ENCODE assay signal across 9 cellular contexts in the genomic region with DNA sequence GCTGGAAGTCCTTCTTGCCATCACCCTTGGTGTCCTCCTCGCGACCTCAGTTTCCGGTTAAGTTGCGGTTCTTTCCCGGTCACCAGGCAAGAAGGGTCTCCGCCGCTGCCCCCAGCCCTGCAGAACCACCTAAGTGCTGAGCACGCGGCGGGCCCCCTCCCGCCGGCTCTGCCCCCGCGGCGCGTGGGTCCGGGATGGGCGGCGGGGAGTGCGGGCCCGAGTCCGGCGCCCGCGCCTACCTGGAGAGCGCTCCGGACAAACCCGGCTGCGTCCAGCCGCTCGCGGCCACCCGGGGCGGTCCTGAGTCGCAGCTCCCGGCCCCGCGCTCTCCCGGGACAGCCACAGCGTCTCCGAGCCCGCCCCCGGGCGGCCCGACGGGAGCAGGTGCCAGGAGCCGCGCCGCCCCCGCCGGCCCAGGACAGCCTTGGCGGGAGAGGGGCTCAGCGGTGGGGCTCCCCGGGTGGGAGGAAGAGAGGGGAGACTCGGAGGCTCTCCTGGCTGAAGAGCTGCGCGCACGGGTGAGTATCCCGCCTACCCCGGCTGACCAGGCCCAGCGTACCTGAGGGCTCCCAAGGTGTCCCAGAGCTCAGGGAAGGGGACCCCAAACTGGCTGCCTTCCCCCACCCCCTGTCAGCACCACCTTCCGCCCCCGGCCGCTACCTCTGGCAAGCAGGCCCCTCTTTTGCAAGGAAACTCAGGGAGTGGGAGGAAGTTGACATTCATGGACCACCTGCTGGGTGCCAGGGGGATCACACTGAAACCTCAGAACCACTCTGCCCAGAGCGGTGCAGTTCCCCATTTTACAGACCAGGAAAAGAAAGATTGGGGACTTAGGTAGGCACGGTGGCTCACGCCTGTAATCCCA. TPM values are rescaled to one million over a fixed set of nuclear protein-coding genes. Genes with fewer than 3 reads are reported as not detected.
DNase-seq lines count a peak whose midpoint lies in the region; ATAC-seq and TF ChIP-seq lines count a peak whose summit lies in the region.
"Had no signal": no experiment of that assay in that cellular context is flagged by ENCODE, and none has a peak within 500 bp of the region (broad histone marks: within the 10 kb centered on the region; RNA-seq: fewer than 3 reads in every experiment).

No MANE protein-coding gene starts in this region.

- peak overlapping the region; percentile 62 for H3K4me3 ChIP-seq in iPS-15b (ENCODE audit: low read depth, low read length)

- H3K27me3 ChIP-seq in iPS-15b (ENCODE audit: control insufficient read depth, insufficient read depth, low read length) = peaks cover 8% of the 10 kb centered on the region

- H3K27ac Mint-ChIP-seq in WTC11 = no peak overlapping the region
- H3K27ac Mint-ChIP-seq in stimulated activated naive CD8-positive, alpha-beta T cell treated with anti-CD3 and anti-CD28 coated beads, Interleukin-15, Interleukin-2, amounts not matched to agents 100 ng/mL and 50 ng/mL, for 24 hours = no peak overlapping the region
- H3K27ac Mint-ChIP-seq: CD4-positive, CD25-positive, alpha-beta regulatory T cell had no signal

- no peaks in the 10 kb centered on the region for H3K9me3 Mint-ChIP-seq in WTC11
- H3K9me3 Mint-ChIP-seq in stimulated activated naive CD8-positive, alpha-beta T cell treated with anti-CD3 and anti-CD28 coated beads, Interleukin-15, Interleukin-2, amounts not matched to agents 100 ng/mL and 50 ng/mL, for 24 hours = no peaks in the 10 kb centered on the region
- H3K9me3 Mint-ChIP-seq: CD4-positive, CD25-positive, alpha-beta regulatory T cell had no signal

- no peak overlapping the region for H3K9ac ChIP-seq in iPS-15b (ENCODE audit: low read depth, low read length)

- no peaks in the 10 kb centered on the region for H3K36me3 ChIP-seq in iPS-15b (ENCODE audit: control insufficient read depth, insufficient read depth, low read length)

- H3K27me3 Mint-ChIP-seq in WTC11 (ENCODE audit: low read depth) = peaks cover 11% of the 10 kb centered on the region
- peaks cover 14% of the 10 kb centered on the region for H3K27me3 Mint-ChIP-seq in stimulated activated naive CD8-positive, alpha-beta T cell treated with anti-CD3 and anti-CD28 coated beads, Interleukin-15, Interleukin-2, amounts not matched to agents 100 ng/mL and 50 ng/mL, for 24 hours

- POLR2A ChIA-PET in WTC11 (lab: Charles Lee) = interaction anchor here (1.0 to 1.5 kb wide), 2 partner anchors 35 to 44 kb away, joined by 3 read pairs; no protein-coding TSS in a partner anchor

- no peaks in the 10 kb centered on the region for H3K9me3 ChIP-seq in iPS-15b (ENCODE audit: control insufficient read depth, insufficient read depth, low read length)

- peaks cover 10% of the 10 kb centered on the region for H3K4me1 Mint-ChIP-seq in WTC11
- H3K4me1 Mint-ChIP-seq in stimulated activated naive CD8-positive, alpha-beta T cell treated with anti-CD3 and anti-CD28 coated beads, Interleukin-15, Interleukin-2, amounts not matched to agents 100 ng/mL and 50 ng/mL, for 24 hours (ENCODE audit: low read depth) = peaks cover 12% of the 10 kb centered on the region

- CTCF ChIA-PET in WTC11 (lab: Charles Lee) = interaction anchor here (0.6 to 3.1 kb wide), 25 partner anchors 8 to 333 kb away, joined by 3 to 32 read pairs (median 4); a partner anchor contains a TSS

- H3K4me1 ChIP-seq in iPS-15b (ENCODE audit: control insufficient read depth, insufficient read depth, low read length) = no peaks in the 10 kb centered on the region

- H3K4me3 Mint-ChIP-seq in WTC11 = peak overlapping the region; percentile 77
- H3K4me3 Mint-ChIP-seq in stimulated activated naive CD8-positive, alpha-beta T cell treated with anti-CD3 and anti-CD28 coated beads, Interleukin-15, Interleukin-2, amounts not matched to agents 100 ng/mL and 50 ng/mL, for 24 hours = peak overlapping the region; percentile 71

- ATAC-seq in WTC11 (peak; percentile 30), GM19455 (IDR thresholded peaks at IDR 0.05; ENCODE audit: unreplicated experiment) (no peak), GM18907 (IDR thresholded peaks at IDR 0.05; ENCODE audit: unreplicated experiment) (no peak)

- no peaks in the 10 kb centered on the region for H3K36me3 Mint-ChIP-seq in WTC11
- no peaks in the 10 kb centered on the region for H3K36me3 Mint-ChIP-seq in stimulated activated naive CD8-positive, alpha-beta T cell treated with anti-CD3 and anti-CD28 coated beads, Interleukin-15, Interleukin-2, amounts not matched to agents 100 ng/mL and 50 ng/mL, for 24 hours (ENCODE audit: low read depth)

- no peak for TF ChIP-seq CTCF in WTC11 (IDR thresholded peaks at IDR 0.05)

- DNase-seq in SKM-1 treated with dmso at 0.1 percent for 144 hours (lab: John Stamatoyannopoulos, UW; ENCODE audit: unreplicated experiment) (peak; percentile 10), SKM-1 (lab: John Stamatoyannopoulos, UW; ENCODE audit: unreplicated experiment) (no peak), WTC11 (ENCODE audit: low spot score) (peak; percentile 52)
- no peak for DNase-seq in stimulated activated CD8-positive, alpha-beta memory T cell treated with anti-CD3 and anti-CD28 coated beads, Interleukin-4, amount 100 ng/mL, for 48 hours

TF ChIP-seq in WTC11, 78 proteins besides CTCF, POLR2A, EP300 and RAD21:
- TF ChIP-seq, protein P1, sequence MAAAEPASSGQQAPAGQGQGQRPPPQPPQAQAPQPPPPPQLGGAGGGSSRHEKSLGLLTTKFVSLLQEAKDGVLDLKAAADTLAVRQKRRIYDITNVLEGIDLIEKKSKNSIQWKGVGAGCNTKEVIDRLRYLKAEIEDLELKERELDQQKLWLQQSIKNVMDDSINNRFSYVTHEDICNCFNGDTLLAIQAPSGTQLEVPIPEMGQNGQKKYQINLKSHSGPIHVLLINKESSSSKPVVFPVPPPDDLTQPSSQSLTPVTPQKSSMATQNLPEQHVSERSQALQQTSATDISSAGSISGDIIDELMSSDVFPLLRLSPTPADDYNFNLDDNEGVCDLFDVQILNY (CRISPR knock-in tag; IDR thresholded peaks at IDR 0.05) = 0 out of 2 replicates have a peak, but pooled peaks have one; percentile 48
- TF ChIP-seq, protein P2, sequence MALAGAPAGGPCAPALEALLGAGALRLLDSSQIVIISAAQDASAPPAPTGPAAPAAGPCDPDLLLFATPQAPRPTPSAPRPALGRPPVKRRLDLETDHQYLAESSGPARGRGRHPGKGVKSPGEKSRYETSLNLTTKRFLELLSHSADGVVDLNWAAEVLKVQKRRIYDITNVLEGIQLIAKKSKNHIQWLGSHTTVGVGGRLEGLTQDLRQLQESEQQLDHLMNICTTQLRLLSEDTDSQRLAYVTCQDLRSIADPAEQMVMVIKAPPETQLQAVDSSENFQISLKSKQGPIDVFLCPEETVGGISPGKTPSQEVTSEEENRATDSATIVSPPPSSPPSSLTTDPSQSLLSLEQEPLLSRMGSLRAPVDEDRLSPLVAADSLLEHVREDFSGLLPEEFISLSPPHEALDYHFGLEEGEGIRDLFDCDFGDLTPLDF (CRISPR knock-in tag; IDR thresholded peaks at IDR 0.05) = no peak
- no peak for TF ChIP-seq HMGA2 (CRISPR knock-in tag; IDR thresholded peaks at IDR 0.05)
- peak; percentile 63; the same call in 1 of the 2 replicates for TF ChIP-seq FOXP1 (CRISPR knock-in tag; IDR thresholded peaks at IDR 0.05; ENCODE audit: borderline replicate concordance)
- TF ChIP-seq NFE2L1 (CRISPR knock-in tag; IDR thresholded peaks at IDR 0.05) = 0 out of 2 replicates have a peak, but pooled peaks have one; percentile 39
- 0 out of 2 replicates have a peak, but pooled peaks have one; percentile 7 for TF ChIP-seq ZNF317 (CRISPR knock-in tag; IDR thresholded peaks at IDR 0.05; ENCODE audit: borderline replicate concordance, low read depth)
- TF ChIP-seq ZNF263 (CRISPR knock-in tag; IDR thresholded peaks at IDR 0.05; ENCODE audit: low read depth) = no peak
- no peak for TF ChIP-seq ZNF219 (CRISPR knock-in tag; IDR thresholded peaks at IDR 0.05; ENCODE audit: borderline replicate concordance)
- TF ChIP-seq SP1 (CRISPR knock-in tag; conservative IDR thresholded peaks at IDR 0.05) = peak; percentile 49; the same call in 1 of the 2 replicates
- TF ChIP-seq, protein P3, sequence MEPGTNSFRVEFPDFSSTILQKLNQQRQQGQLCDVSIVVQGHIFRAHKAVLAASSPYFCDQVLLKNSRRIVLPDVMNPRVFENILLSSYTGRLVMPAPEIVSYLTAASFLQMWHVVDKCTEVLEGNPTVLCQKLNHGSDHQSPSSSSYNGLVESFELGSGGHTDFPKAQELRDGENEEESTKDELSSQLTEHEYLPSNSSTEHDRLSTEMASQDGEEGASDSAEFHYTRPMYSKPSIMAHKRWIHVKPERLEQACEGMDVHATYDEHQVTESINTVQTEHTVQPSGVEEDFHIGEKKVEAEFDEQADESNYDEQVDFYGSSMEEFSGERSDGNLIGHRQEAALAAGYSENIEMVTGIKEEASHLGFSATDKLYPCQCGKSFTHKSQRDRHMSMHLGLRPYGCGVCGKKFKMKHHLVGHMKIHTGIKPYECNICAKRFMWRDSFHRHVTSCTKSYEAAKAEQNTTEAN (CRISPR knock-in tag; IDR thresholded peaks at IDR 0.05) = 0 out of 2 replicates have a peak, but pooled peaks have one; percentile 34
- 0 out of 2 replicates have a peak, but pooled peaks have one; percentile 43 for TF ChIP-seq TP53 (CRISPR knock-in tag; IDR thresholded peaks at IDR 0.05)
- peak; percentile 54 for TF ChIP-seq ZNF423 (CRISPR knock-in tag; IDR thresholded peaks at IDR 0.05)
TF ChIP-seq in WTC11: peak in this region for 8.

RNA-seq across cellular contexts. Expression of a gene that starts 22.2 kb away (rescaled TPM):
- 1.9 to 2.8 TPM (median 2.5 TPM) in 3 replicates for total RNA-seq in WTC11 (2021)

RNA-seq across cellular contexts. Expression of a gene that starts 25.7 kb away (rescaled TPM):
- 3.1 to 4.5 TPM (median 3.7 TPM) in 3 replicates for total RNA-seq in WTC11 (2021)
- total RNA-seq: CD4-positive, CD25-positive, alpha-beta regulatory T cell had no signal

RNA-seq across cellular contexts. Expression of a gene that starts 40.0 kb away (rescaled TPM):
- total RNA-seq in WTC11 (2021) = 6.3 to 7.6 TPM (median 7.3 TPM) in 3 replicates

RNA-seq across cellular contexts. Expression of a gene that starts 48.6 kb away (rescaled TPM):
- 44.8 to 54.0 TPM (median 52.7 TPM) in 3 replicates for total RNA-seq in WTC11 (2021)

RNA-seq across cellular contexts. Expression of a gene that starts 50.0 kb away (rescaled TPM):
- total RNA-seq in WTC11 (2021) = 0.30 to 0.57 TPM (median 0.46 TPM) in 3 replicates
- total RNA-seq: CD4-positive, CD25-positive, alpha-beta regulatory T cell had no signal

Comparison
In these comparisons a context has a peak if more than half of its experiments do, and no peak if none do; other contexts are left out.
1. DNase-seq: peak in SKM-1 treated with dmso at 0.1 percent for 144 hours (single experiment) and WTC11 (single experiment); none in SKM-1 (single experiment) and stimulated activated CD8-positive, alpha-beta memory T cell treated with anti-CD3 and anti-CD28 coated beads, Interleukin-4, amount 100 ng/mL, for 48 hours (single experiment).